ENCODE assay signal across 8 cellular contexts in the genomic region with DNA sequence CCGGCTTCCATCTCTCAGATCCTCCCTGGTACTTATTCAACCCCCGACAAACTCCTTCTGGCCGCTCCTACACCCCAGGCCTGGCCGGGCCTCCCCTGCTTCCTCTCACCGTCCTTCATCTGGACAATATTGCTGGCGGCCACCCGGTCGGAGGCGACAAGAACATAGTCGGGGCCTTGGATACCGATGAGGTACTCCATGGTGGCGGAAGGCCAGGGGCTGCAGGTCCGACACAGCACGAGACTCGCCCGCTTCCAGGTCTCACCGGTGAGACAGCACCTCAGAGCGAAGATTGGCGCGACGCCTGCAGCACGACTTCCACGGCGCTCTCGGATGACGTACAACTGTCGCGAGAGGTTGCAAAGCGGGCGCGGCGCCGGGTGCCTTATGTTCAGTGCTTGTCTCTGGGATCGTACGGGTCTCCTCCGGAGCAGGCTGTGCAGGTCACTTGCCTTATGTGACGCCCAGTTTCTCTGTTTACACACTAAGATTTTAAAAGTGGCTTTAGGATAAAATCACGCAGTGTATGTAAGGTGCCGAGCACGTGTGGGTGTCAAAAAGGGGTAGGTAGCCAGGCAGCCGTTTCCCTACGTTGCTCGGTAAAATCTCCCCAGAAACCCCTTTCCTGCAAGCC. TPM values are rescaled to one million over a fixed set of nuclear protein-coding genes. Genes with fewer than 3 reads are reported as not detected.
DNase-seq lines count a peak whose midpoint lies in the region; ATAC-seq and TF ChIP-seq lines count a peak whose summit lies in the region.

A gene (minus strand): TSS at position 294 of the 634 bp plus-strand sequence. CDS start 94 bp downstream, at position 200.

- peak; percentile 82 for TF ChIP-seq POLR2A in transverse colon (IDR thresholded peaks at IDR 0.05)

- H3K27me3 Mint-ChIP-seq in T-helper 1 cell treated with Interleukin-12 subunit alpha and Interleukin-12 subunit beta and Interleukin-4 antibody, amounts not matched to agents 30 μg/mL and 1 μg/mL, for 36 hours (ENCODE audit: low read depth), result peaks cover 33% of the 10 kb centered on the region

- no peak for TF ChIP-seq CTCF in GM13976 (IDR thresholded peaks at IDR 0.05; ENCODE audit: borderline replicate concordance, control extremely low read depth, extremely low read depth, insufficient read depth, missing control alignments)
- no peak for TF ChIP-seq CTCF in heart right ventricle (IDR thresholded peaks at IDR 0.05)
- no peak for TF ChIP-seq CTCF in transverse colon (IDR thresholded peaks at IDR 0.05)

- no peaks in the 10 kb centered on the region for H3K9me3 ChIP-seq in heart right ventricle
- H3K9me3 ChIP-seq in transverse colon, result no peaks in the 10 kb centered on the region

- in situ Hi-C loops in GM13976 (cut with MboI; ENCODE audit: low sequenced_read_pairs, unreplicated experiment) (no loop called here), transverse colon (cut with MboI; ENCODE audit: low pct_ligation_motif_present in 1 of 4, low pct_unique_long_range_greater_than_20kb in 1 of 4, low sequenced_read_pairs in 3 of 4) (no loop called here)

- H3K36me3 ChIP-seq in heart right ventricle (peaks cover 0 to under 1% (median 0%) of the 10 kb centered on the region in 9 donors), transverse colon (no peaks in the 10 kb centered on the region)

- H3K9me3 Mint-ChIP-seq in T-helper 1 cell treated with Interleukin-12 subunit alpha and Interleukin-12 subunit beta and Interleukin-4 antibody, amounts not matched to agents 30 μg/mL and 1 μg/mL, for 36 hours, result no peaks in the 10 kb centered on the region

- peak within 1 kb of the TSS; percentile 65 to 95 (median 88) for H3K4me3 ChIP-seq in heart right ventricle
- H3K4me3 ChIP-seq in transverse colon, result peak within 1 kb of the TSS; percentile 65 to 95 (median 80)

- peak within 1 kb of the TSS; percentile 82 to 96 (median 88) for H3K27ac ChIP-seq in heart right ventricle
- H3K27ac ChIP-seq in transverse colon, result peak within 1 kb of the TSS; percentile 90 to 98 (median 96)

- H3K4me1 ChIP-seq in heart right ventricle (peaks cover 7 to 52% (median 45%) of the 10 kb centered on the region in 9 donors), transverse colon (peaks cover 22 to 51% (median 30%) of the 10 kb centered on the region in 4 donors)

- H3K4me1 Mint-ChIP-seq in T-helper 1 cell treated with Interleukin-12 subunit alpha and Interleukin-12 subunit beta and Interleukin-4 antibody, amounts not matched to agents 30 μg/mL and 1 μg/mL, for 36 hours (ENCODE audit: low read depth), result peaks cover 30% of the 10 kb centered on the region

- intact Hi-C loops in heart right ventricle (cut with DNase I), result loop anchor here in 6 of 10 donors (2.0 to 10.0 kb wide), 4 partner anchors 64 to 77 kb away; a partner anchor contains a TSS
- intact Hi-C loops in transverse colon (cut with DNase I; ENCODE audit: low total_unique reads), result no loop called here

- 0% methylated on average over 43 of the region's 43 CpGs for WGBS in heart right ventricle, 2 donors
- 1% methylated on average over 42 of the region's 43 CpGs; no CpG with 5 or more reads in 1 of the 2 donors for WGBS in transverse colon (ENCODE audit: low coverage in 1 of 2), 2 donors

- TF ChIP-seq EP300 in transverse colon (IDR thresholded peaks at IDR 0.05; ENCODE audit: low read depth), result no peak

- peak within 1 kb of the TSS; percentile 99 for H3K27ac Mint-ChIP-seq in T-helper 1 cell treated with Interleukin-12 subunit alpha and Interleukin-12 subunit beta and Interleukin-4 antibody, amounts not matched to agents 30 μg/mL and 1 μg/mL, for 36 hours

- peak within 1 kb of the TSS; percentile 100 for H3K4me3 Mint-ChIP-seq in T-helper 1 cell treated with Interleukin-12 subunit alpha and Interleukin-12 subunit beta and Interleukin-4 antibody, amounts not matched to agents 30 μg/mL and 1 μg/mL, for 36 hours

- peaks cover 10% of the 10 kb centered on the region for H3K36me3 Mint-ChIP-seq in T-helper 1 cell treated with Interleukin-12 subunit alpha and Interleukin-12 subunit beta and Interleukin-4 antibody, amounts not matched to agents 30 μg/mL and 1 μg/mL, for 36 hours (ENCODE audit: low read depth)

- ATAC-seq in HG02870 (IDR thresholded peaks at IDR 0.05; ENCODE audit: unreplicated experiment), result peak; percentile 89
- ATAC-seq in heart right ventricle, result peak; percentile 97 to 99 (median 98)

- H3K27me3 ChIP-seq in heart right ventricle, result peaks cover 0 to 29% (median 0%) of the 10 kb centered on the region in 7 donors
- H3K27me3 ChIP-seq in transverse colon, result peaks cover 20% of the 10 kb centered on the region

- DNase-seq in GM13976 (ENCODE audit: low spot score) (peak; percentile 92), NCI-H1694 treated with DMSO at 0.1 percent for 48 hours (lab: John Stamatoyannopoulos, UW) (peak; percentile 90), amniotic stem cell (lab: John Stamatoyannopoulos, UW) (peak; percentile 94), heart right ventricle (peak; percentile 95), pons (ENCODE audit: low spot score) (peak; percentile 87), transverse colon (peak; percentile 98)

RNA-seq across cellular contexts. Expression of the gene that starts here (rescaled TPM):
- 10 to 100 TPM; 34.1 to 55.0 (median 39.1) TPM for total RNA-seq in heart right ventricle
- polyA plus RNA-seq in heart right ventricle, result 10 to 100 TPM; 34.2 to 44.1 TPM
- 10 to 100 TPM; 16.1 to 41.6 (median 29.0) TPM for total RNA-seq in transverse colon

Comparison
In these comparisons a context has a peak if more than half of its experiments do, and no peak if none do; other contexts are left out.
1. Peak in every context shown above with its lines: DNase-seq, ATAC-seq, H3K4me3 ChIP-seq and H3K27ac ChIP-seq.